ENCODE assay signal across 25 cellular contexts in the genomic region with DNA sequence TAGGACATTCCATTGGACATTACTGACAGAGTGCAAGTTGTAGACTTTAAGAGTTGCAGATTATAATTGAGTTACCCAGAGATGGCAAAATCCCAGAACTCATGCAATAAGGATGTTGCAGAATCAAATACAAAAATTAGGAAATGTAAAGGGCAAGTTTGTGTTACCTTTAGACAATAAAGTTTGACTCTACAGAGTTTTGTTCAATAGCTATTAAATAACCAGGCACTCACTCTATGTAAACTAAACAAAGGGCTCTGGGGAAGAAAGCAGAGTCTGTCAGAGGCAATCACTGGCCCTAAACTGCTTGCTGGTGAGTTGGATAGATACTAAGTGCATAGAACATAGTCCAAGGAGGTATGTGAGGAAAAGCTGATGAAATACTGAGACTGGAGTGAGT. TPM values are rescaled to one million over a fixed set of nuclear protein-coding genes. Genes with fewer than 3 reads are reported as not detected.
DNase-seq lines count a peak whose midpoint lies in the region; ATAC-seq and TF ChIP-seq lines count a peak whose summit lies in the region.
"Had no signal": no experiment of that assay in that cellular context is flagged by ENCODE, and none has a peak within 500 bp of the region (broad histone marks: within the 10 kb centered on the region; RNA-seq: fewer than 3 reads in every experiment).

No MANE protein-coding gene starts in this region.

- no TSS peak for BruUV-seq in mammary epithelial cell (replicated peaks; lab: Mats Ljungman, UMichigan)

- no peaks in the 10 kb centered on the region for H3K36me3 ChIP-seq in gastrocnemius medialis
- no peaks in the 10 kb centered on the region for H3K36me3 ChIP-seq in mammary epithelial cell (ENCODE audit: insufficient read depth, low read length)
- H3K36me3 ChIP-seq: transverse colon had no signal

- H3K27ac Mint-ChIP-seq in CD4-positive, alpha-beta T cell, result peak overlapping the region; percentile 97

- in situ Hi-C loops in gastrocnemius medialis (cut with MboI; ENCODE audit: low sequenced_read_pairs in 4 of 4) (no loop called here), mammary epithelial cell (cut with MboI; ENCODE audit: low sequenced_read_pairs in 2 of 2) (no loop called here)

- no peaks in the 10 kb centered on the region for H3K27me3 Mint-ChIP-seq in CD4-positive, alpha-beta T cell
- H3K27me3 Mint-ChIP-seq: IgD-negative memory B cell had no signal

- no peaks in the 10 kb centered on the region for H3K9me3 ChIP-seq in CD4-positive, alpha-beta T cell (ENCODE audit: control insufficient read depth, low read length)
- H3K9me3 ChIP-seq in gastrocnemius medialis (no peaks in the 10 kb centered on the region), mammary epithelial cell (replicated peaks; ENCODE audit: insufficient read depth, low read length) (no peaks in the 10 kb centered on the region)
- H3K9me3 ChIP-seq: body of pancreas, transverse colon had no signal

- H3K4me1 Mint-ChIP-seq in CD4-positive, alpha-beta T cell (ENCODE audit: low read depth), result peaks cover 83% of the 10 kb centered on the region

- H4K20me1 ChIP-seq in mammary epithelial cell (ENCODE audit: insufficient read depth, low read length), result no peaks in the 10 kb centered on the region

- no peaks in the 10 kb centered on the region for H3K36me3 Mint-ChIP-seq in CD4-positive, alpha-beta T cell (ENCODE audit: low read depth)
- H3K36me3 Mint-ChIP-seq: IgD-negative memory B cell, immature natural killer cell had no signal

- CTCF ChIA-PET in CD4-positive, alpha-beta T cell (lab: Charles Lee), result no interaction called here
- CTCF ChIA-PET in mammary epithelial cell (lab: Charles Lee; ENCODE audit: low non-redundant PET), result no interaction called here

- H3K4me1 ChIP-seq in gastrocnemius medialis (peaks cover 67 to 71% of the 10 kb centered on the region in 2 donors), mammary epithelial cell (ENCODE audit: insufficient read depth, low read length) (no peaks in the 10 kb centered on the region)

- H2AFZ ChIP-seq in mammary epithelial cell (ENCODE audit: low read depth, low read length), result no peak overlapping the region

- no peaks in the 10 kb centered on the region for H3K9me3 Mint-ChIP-seq in CD4-positive, alpha-beta T cell
- H3K9me3 Mint-ChIP-seq: IgD-negative memory B cell, immature natural killer cell had no signal

- dilution Hi-C loops in mammary epithelial cell (cut with HindIII; ENCODE audit: low sequenced_read_pairs), result no loop called here

- no peak for TF ChIP-seq CTCF in CD4-positive, alpha-beta T cell (IDR thresholded peaks at IDR 0.05)
- TF ChIP-seq CTCF in HL-60 (IDR thresholded peaks at IDR 0.05; ENCODE audit: insufficient read depth, low read length) (no peak), gastrocnemius medialis (IDR thresholded peaks at IDR 0.05 in 4 of 5, conservative IDR thresholded peaks at IDR 0.05 in 1 of 5) (no peak), mammary epithelial cell (conservative IDR thresholded peaks at IDR 0.05 in 1 of 2, IDR thresholded peaks at IDR 0.05 in 1 of 2; ENCODE audit: extremely low read depth in 1 of 2, insufficient read depth in 1 of 2, low read depth in 1 of 2, low read length in 2 of 2) (no peak)

- no peak for TF ChIP-seq POLR2A in gastrocnemius medialis (IDR thresholded peaks at IDR 0.05)

- no peak overlapping the region for H3K4me3 Mint-ChIP-seq in CD4-positive, alpha-beta T cell

- H3K79me2 ChIP-seq in mammary epithelial cell (ENCODE audit: insufficient read depth, low read length), result no peaks in the 10 kb centered on the region

- POLR2A ChIA-PET in CD4-positive, alpha-beta T cell (lab: Charles Lee), result interaction anchor here (1.4 kb wide), 1 partner anchor 16 kb away, joined by 6 read pairs; no protein-coding TSS in a partner anchor

- no peak for ATAC-seq in CD4-positive, alpha-beta T cell (ENCODE audit: poor library complexity)
- ATAC-seq in gastrocnemius medialis, result no peak
- no peak for ATAC-seq in HG02759 (IDR thresholded peaks at IDR 0.05; ENCODE audit: unreplicated experiment)
- ATAC-seq: GM12878, left cardiac atrium, right cardiac atrium had no signal

- no peak for DNase-seq in CD4-positive, alpha-beta T cell
- DNase-seq in HL-60 (ENCODE audit: low read depth in 1 of 2, low spot score in 1 of 2) (peak in 1 of 2 experiments; percentile 37), fibroblast of gingiva (ENCODE audit: low read depth) (peak; percentile 59), gastrocnemius medialis (no peak), mammary epithelial cell (no peak)
- DNase-seq in effector CD4-positive, alpha-beta T cell, result no peak
- DNase-seq: activated CD4-positive, alpha-beta T cell treated with anti-CD3 and anti-CD28 coated beads, Interleukin-2, amount 50 U/mL, for 4 hours; activated gamma-delta T cell treated with Interleukin-2 at 50 U/mL for 16 hours; activated T-cell treated with anti-CD3 and anti-CD28 coated beads, Interleukin-2, amount 50 U/mL, for 48 hours; body of pancreas; cerebellar nuclear complex; immature natural killer cell; left cardiac atrium; NCI-H146; NCI-H345; posterior cingulate gyrus; right cardiac atrium; SHP77 treated with DMSO at 0.1 percent for 48 hours; stimulated activated CD8-positive, alpha-beta memory T cell treated with anti-CD3 and anti-CD28 coated beads, Interleukin-4, amount 100 ng/mL, for 48 hours; T-helper 9 cell; transverse colon had no signal

- no peak overlapping the region for H3K4me3 ChIP-seq in HL-60 (replicated peaks; ENCODE audit: insufficient read depth, low read length)
- no peak overlapping the region for H3K4me3 ChIP-seq in gastrocnemius medialis
- no peak overlapping the region for H3K4me3 ChIP-seq in mammary epithelial cell (replicated peaks in 1 of 3; ENCODE audit: insufficient read depth in 1 of 3, low read depth in 2 of 3, low read length in 3 of 3)
- H3K4me3 ChIP-seq: body of pancreas, GM12878, transverse colon had no signal

- no peak overlapping the region for H3K27ac ChIP-seq in CD4-positive, alpha-beta T cell (ENCODE audit: low read depth, low read length)
- H3K27ac ChIP-seq in HL-60 (replicated peaks) (peak overlapping the region; percentile 88), gastrocnemius medialis (peak overlapping the region; percentile 5 to 90 (median 60)), mammary epithelial cell (ENCODE audit: insufficient read depth, low read depth, low read length) (no peak overlapping the region)
- H3K27ac ChIP-seq: body of pancreas, transverse colon, VCaP had no signal

- no peak overlapping the region for H3K9ac ChIP-seq in mammary epithelial cell (ENCODE audit: insufficient read depth, low read length)

- H3K27me3 ChIP-seq in CD4-positive, alpha-beta T cell (ENCODE audit: control insufficient read depth, insufficient read depth, low read length), result no peaks in the 10 kb centered on the region
- no peaks in the 10 kb centered on the region for H3K27me3 ChIP-seq in HL-60 (ENCODE audit: insufficient read depth, poor library complexity, severe bottlenecking)
- no peaks in the 10 kb centered on the region for H3K27me3 ChIP-seq in gastrocnemius medialis
- no peaks in the 10 kb centered on the region for H3K27me3 ChIP-seq in mammary epithelial cell (ENCODE audit: insufficient read depth, low read length)
- H3K27me3 ChIP-seq: body of pancreas, transverse colon had no signal

- H3K4me2 ChIP-seq in mammary epithelial cell (ENCODE audit: insufficient read depth, low read depth, low read length), result no peak overlapping the region

- intact Hi-C loops in CD4-positive, alpha-beta T cell (cut with DNase I, micrococcal nuclease), result loop anchor here in 1 of 2 experiments (10.0 kb wide), 1 partner anchor 580 kb away; a partner anchor contains a TSS
- intact Hi-C loops in gastrocnemius medialis (cut with DNase I; ENCODE audit: low total_unique reads), result loop anchor here (5.0 to 10.0 kb wide), 2 partner anchors 38 to 390 kb away; a partner anchor contains a TSS
- intact Hi-C loops in mammary epithelial cell (cut with micrococcal nuclease), result no loop called here

RNA-seq across cellular contexts. Expression of a gene that starts 40.0 kb away (rescaled TPM):
- 10 to 100 TPM; 35.1 to 36.3 TPM for total RNA-seq in CD4-positive, alpha-beta T cell
- 10 to 100 TPM; 23.9 to 37.2 (median 32.7) TPM for total RNA-seq in gastrocnemius medialis
- under 1 TPM; 0.28 to 0.33 TPM for total RNA-seq in mammary epithelial cell
- polyA plus RNA-seq in mammary epithelial cell, result 0.15 TPM
- not detected for polyA minus RNA-seq in mammary epithelial cell

Comparison
In these comparisons a context has a peak if more than half of its experiments do, and no peak if none do; other contexts are left out.
1. H3K27ac ChIP-seq: peak in HL-60 (single experiment) and gastrocnemius medialis (4 of 4); none in CD4-positive, alpha-beta T cell (single experiment) and mammary epithelial cell (single experiment).
2. RNA of a gene that starts 40.0 kb away (total RNA-seq): 35.1 to 36.3 TPM in CD4-positive, alpha-beta T cell and 23.9 to 37.2 TPM in gastrocnemius medialis; 0.28 to 0.33 TPM in mammary epithelial cell; every median in the first group is over 10 times any median in the second.